14 cellular contexts compared by ENCODE assay signal in genomic region chr2:193539188-193539587, GRCh38.
DNase-seq lines count a peak whose midpoint lies in the region; ATAC-seq, FAIRE-seq and TF ChIP-seq lines count a peak whose summit lies in the region.
"Had no signal": no experiment of that assay in that cellular context is flagged by ENCODE, and none has a peak within 500 bp of the region (broad histone marks: within the 10 kb centered on the region; RNA-seq: fewer than 3 reads in every experiment).

No MANE protein-coding gene starts in this region.

- intact Hi-C loops in head of caudate nucleus (cut with DNase I): no loop called here
- intact Hi-C loops in sciatic nerve (cut with DNase I): no loop called here

- ATAC-seq in GM18519 (IDR thresholded peaks at IDR 0.05; ENCODE audit: low FRiP score, unreplicated experiment): peak; percentile 95
- ATAC-seq in GM21367 (IDR thresholded peaks at IDR 0.05; ENCODE audit: unreplicated experiment): peak; percentile 81
- ATAC-seq in HG02885 (IDR thresholded peaks at IDR 0.05; ENCODE audit: poor library complexity, unreplicated experiment): peak; percentile 90
- peak; percentile 97 for ATAC-seq in HG03442 (IDR thresholded peaks at IDR 0.05; ENCODE audit: unreplicated experiment)
- ATAC-seq in sciatic nerve: no peak
- ATAC-seq: stimulated activated naive CD8-positive, alpha-beta T cell treated with anti-CD3 and anti-CD28 coated beads, Interleukin-15, Interleukin-2, amounts not matched to agents 100 U/mL and 50 U/mL, for 24 hours had no signal

- no peak for DNase-seq in D721Med (ENCODE audit: insufficient read length, low spot score)
- DNase-seq in head of caudate nucleus: no peak
- no peak for DNase-seq in sciatic nerve (ENCODE audit: low spot score)
- DNase-seq in stimulated activated CD4-positive, alpha-beta T cell treated with anti-CD3 and anti-CD28 coated beads, Interleukin-4, amount 100 ng/mL, for 4 hours: no peak
- DNase-seq: activated CD4-positive, alpha-beta T cell treated with anti-CD3 and anti-CD28 coated beads, Interleukin-2, amount 10 ng/mL, durations not matched to agents 7 days and 5 days; aorta; DMS153; foreskin fibroblast; stimulated activated CD4-positive, alpha-beta T cell treated with anti-CD3 and anti-CD28 coated beads, Interleukin-2, amount 100 ng/mL, for 24 hours; stimulated activated naive CD8-positive, alpha-beta T cell treated with anti-CD3 and anti-CD28 coated beads, Interleukin-15, Interleukin-2, amounts not matched to agents 100 U/mL and 50 U/mL, for 24 hours had no signal

- no peak for FAIRE-seq in D721Med (lab: Jason Lieb, UNC)

- no peak for TF ChIP-seq CTCF in D721Med (IDR thresholded peaks at IDR 0.05; ENCODE audit: insufficient read depth, missing control alignments)
